In genomic region chr18:52283927-52284326, GRCh38 we compare ENCODE assay signal across 23 cellular contexts. TPM values are rescaled to one million over a fixed set of nuclear protein-coding genes. Genes with fewer than 3 reads are reported as not detected.
DNase-seq lines count a peak whose midpoint lies in the region; ATAC-seq, FAIRE-seq and TF ChIP-seq lines count a peak whose summit lies in the region.
"Had no signal": no experiment of that assay in that cellular context is flagged by ENCODE, and none has a peak within 500 bp of the region (broad histone marks: within the 10 kb centered on the region; RNA-seq: fewer than 3 reads in every experiment).

No MANE protein-coding gene starts in this region.

- POLR2A ChIA-PET in HepG2 (lab: Yijun Ruan, JAX) (no interaction called here), GM12878 (lab: Charles Lee) (interaction anchor here (0.7 kb wide), 1 partner anchor 682 kb away, joined by 6 read pairs; no protein-coding TSS in a partner anchor)

- H3K23ac ChIP-seq in mesendoderm (ENCODE audit: low read length) = no peak overlapping the region

- H3K4me2 ChIP-seq in HepG2 (ENCODE audit: low read depth, low read length) = no peak overlapping the region
- H3K4me2 ChIP-seq in GM12878 (ENCODE audit: control insufficient read depth, insufficient read depth) = no peak overlapping the region
- H3K4me2 ChIP-seq in mesendoderm (ENCODE audit: low read length) = no peak overlapping the region
- H3K4me2 ChIP-seq: A549 had no signal

- H3K18ac ChIP-seq in mesendoderm (ENCODE audit: low read length) = peak overlapping the region; percentile 45

- no peak overlapping the region for H3K56ac ChIP-seq in mesendoderm (ENCODE audit: low read length)

- FAIRE-seq in HepG2 (lab: Jason Lieb, UNC) (no peak), GM12878 (lab: Jason Lieb, UNC) (no peak)
- FAIRE-seq: A549, G401.6, GM12891, H1 had no signal

- no peak overlapping the region for H3K9ac ChIP-seq in liver (ENCODE audit: low read depth in 1 of 2, low read length in 2 of 2)
- no peak overlapping the region for H3K9ac ChIP-seq in HepG2 (ENCODE audit: insufficient read depth, low read depth, low read length)
- no peak overlapping the region for H3K9ac ChIP-seq in GM12878 (ENCODE audit: control insufficient read depth, insufficient read depth, low read length)
- H3K9ac ChIP-seq in mesendoderm (ENCODE audit: low read length) = no peak overlapping the region
- H3K9ac ChIP-seq: GM23248 had no signal

- H3K4me1 ChIP-seq in liver (ENCODE audit: control insufficient read depth in 4 of 4, insufficient read depth in 4 of 4, low read length in 3 of 4) (no peaks in the 10 kb centered on the region), HepG2 (ENCODE audit: insufficient read depth, low read length) (no peaks in the 10 kb centered on the region), GM12878 (ENCODE audit: control insufficient read depth, insufficient read depth, low read length) (no peaks in the 10 kb centered on the region), mesendoderm (ENCODE audit: control insufficient read depth, low read depth, low read length) (peaks cover 9% of the 10 kb centered on the region)
- H3K4me1 ChIP-seq: A549, BE2C, Caco-2 had no signal

- no peaks in the 10 kb centered on the region for H3K79me2 ChIP-seq in HepG2 (ENCODE audit: insufficient read depth, low read length)
- no peaks in the 10 kb centered on the region for H3K79me2 ChIP-seq in GM12878 (ENCODE audit: control insufficient read depth, insufficient read depth, low read length)
- no peaks in the 10 kb centered on the region for H3K79me2 ChIP-seq in mesendoderm (ENCODE audit: control insufficient read depth, insufficient read depth, low read length)

- H3K4me3 ChIP-seq in liver (ENCODE audit: low read depth in 1 of 3, low read length in 3 of 3) = no peak overlapping the region
- H3K4me3 ChIP-seq in HepG2 (replicated peaks in 1 of 3; ENCODE audit: insufficient read depth in 1 of 3, low read depth in 2 of 3, low read length in 3 of 3) = no peak overlapping the region
- no peak overlapping the region for H3K4me3 ChIP-seq in GM12878
- no peak overlapping the region for H3K4me3 ChIP-seq in mesendoderm (ENCODE audit: low read length)
- H3K4me3 ChIP-seq: A549, GM23248 had no signal

- H2BK120ac ChIP-seq in mesendoderm (ENCODE audit: low read depth, low read length) = no peak overlapping the region

- SMC1A ChIA-PET in GM12878 (lab: Charles Lee; ENCODE audit: uncharacterized antibody, unreplicated experiment) = interaction anchor here (0.6 to 3.0 kb wide), 11 partner anchors 12 to 951 kb away, joined by 3 to 25 read pairs (median 3); no protein-coding TSS in a partner anchor

- BruUV-seq in HepG2 (replicated peaks; lab: Mats Ljungman, UMichigan) = no TSS peak
- no TSS peak for BruUV-seq in GM12878 (replicated peaks; lab: Mats Ljungman, UMichigan)

- no peak overlapping the region for H2BK5ac ChIP-seq in mesendoderm (ENCODE audit: low read length)

- TF ChIP-seq CTCF in liver (IDR thresholded peaks at IDR 0.05; ENCODE audit: low read depth, low read length, missing input control) (no peak), HepG2 (CRISPR knock-in tag; IDR thresholded peaks at IDR 0.05) (no peak), GM12878 (IDR thresholded peaks at IDR 0.05 in 2 of 3, conservative IDR thresholded peaks at IDR 0.05 in 1 of 3; ENCODE audit: control insufficient read depth in 2 of 3, extremely low read depth in 1 of 3, insufficient read depth in 1 of 3, low read depth in 3 of 3, low read length in 3 of 3) (no peak), GM10266 (IDR thresholded peaks at IDR 0.05; ENCODE audit: control insufficient read depth, insufficient read depth, low read depth, missing control alignments) (no peak)

- RAD21 ChIA-PET in GM12878 (lab: Charles Lee; ENCODE audit: unreplicated experiment) = interaction anchor here (0.9 to 1.8 kb wide), 5 partner anchors 274 to 615 kb away, joined by 3 to 16 read pairs (median 3); no protein-coding TSS in a partner anchor

- H2AK5ac ChIP-seq in mesendoderm (ENCODE audit: low read length) = no peak overlapping the region

- no peak overlapping the region for H2BK15ac ChIP-seq in mesendoderm (replicated peaks; ENCODE audit: low read depth)

- no peak for TF ChIP-seq RAD21 in liver (IDR thresholded peaks at IDR 0.05)
- TF ChIP-seq RAD21 in HepG2 (CRISPR knock-in tag; IDR thresholded peaks at IDR 0.05) = no peak
- no peak for TF ChIP-seq RAD21 in GM12878 (IDR thresholded peaks at IDR 0.05; ENCODE audit: insufficient read depth, low read depth, low read length)

- H3K79me1 ChIP-seq in mesendoderm (ENCODE audit: low read length) = no peaks in the 10 kb centered on the region

- H3K9me3 ChIP-seq in liver (ENCODE audit: control insufficient read depth in 4 of 4, low read length in 3 of 4) (no peaks in the 10 kb centered on the region), HepG2 (ENCODE audit: low read length) (no peaks in the 10 kb centered on the region), GM12878 (replicated peaks; ENCODE audit: control insufficient read depth, insufficient read depth, low read length) (no peaks in the 10 kb centered on the region)
- H3K9me3 ChIP-seq: A549, BE2C, Caco-2 had no signal

- intact Hi-C loops in HepG2 (cut with micrococcal nuclease; ENCODE audit: unreplicated experiment) = loop anchor here (2.0 kb wide), 1 partner anchor 275 kb away; no protein-coding TSS in a partner anchor
- intact Hi-C loops in GM12878 (cut with micrococcal nuclease; ENCODE audit: unreplicated experiment) = no loop called here

- TF ChIP-seq EP300 in HepG2 (IDR thresholded peaks at IDR 0.05; ENCODE audit: low read depth in 2 of 2, low read length in 2 of 2) (no peak), HepG2 (CRISPR knock-in tag; IDR thresholded peaks at IDR 0.05; ENCODE audit: borderline replicate concordance) (no peak), GM12878 (IDR thresholded peaks at IDR 0.05; ENCODE audit: borderline replicate concordance in 1 of 2, control insufficient read depth in 1 of 2, low read depth in 2 of 2, low read length in 2 of 2) (no peak)

- no peaks in the 10 kb centered on the region for H4K20me1 ChIP-seq in HepG2 (ENCODE audit: insufficient read depth, low read length)
- H4K20me1 ChIP-seq in GM12878 (ENCODE audit: control insufficient read depth, insufficient read depth) = no peaks in the 10 kb centered on the region

- WGBS in liver = 38% methylated on average over 1 of the region's 1 CpG
- 3% methylated on average over 1 of the region's 1 CpG for WGBS in HepG2 (ENCODE audit: low lambda C conversion rate)
- WGBS in GM12878 (ENCODE audit: insufficient coverage, insufficient replicate concordance, low lambda C conversion rate, missing lambda C conversion rate) = 50% methylated on average over 1 of the region's 1 CpG
- no CpG with 5 or more reads among the region's 1 CpG for WGBS in mesendoderm (ENCODE audit: extremely low coverage, insufficient coverage, low lambda C conversion rate)

- H3K4ac ChIP-seq in mesendoderm (ENCODE audit: low read depth, low read length) = peak overlapping the region; percentile 36

- CTCF ChIA-PET in HepG2 (lab: Yijun Ruan, JAX; ENCODE audit: low intra/inter-chr PET ratio, low total read pairs) (no interaction called here), GM12878 (lab: Yijun Ruan, JAX) (interaction anchor here (0.8 to 4.6 kb wide), 6 partner anchors 75 to 663 kb away, joined by 3 to 40 read pairs (median 3); no protein-coding TSS in a partner anchor)

- no peak overlapping the region for H4K8ac ChIP-seq in mesendoderm (ENCODE audit: low read depth, low read length)

- in situ Hi-C loops in HepG2 (cut with HindIII; ENCODE audit: extremely low pct_ligation_motif_present, low pct_unique_long_range_greater_than_20kb) = loop anchor here (25.0 kb wide), 1 partner anchor 1172 kb away; no protein-coding TSS in a partner anchor
- in situ Hi-C loops in GM12878 (cut with MboI) = loop anchor here (25.0 kb wide), 1 partner anchor 1172 kb away; no protein-coding TSS in a partner anchor

- H2AFZ ChIP-seq in HepG2 (ENCODE audit: low read length) (no peak overlapping the region), GM12878 (ENCODE audit: control insufficient read depth, low read depth, low read length) (peak overlapping the region; percentile 21; the same call in 1 of the 2 replicates)
- H2AFZ ChIP-seq: GM23248 had no signal

- ATAC-seq in HepG2 = no peak
- ATAC-seq in GM12878 = peak; percentile 51
- ATAC-seq: A549; CD8-positive, alpha-beta T cell had no signal

- H3K36me3 ChIP-seq in liver (ENCODE audit: control insufficient read depth in 4 of 4, insufficient read depth in 3 of 4, low read depth in 1 of 4, low read length in 3 of 4) (no peaks in the 10 kb centered on the region), HepG2 (replicated peaks in 1 of 2; ENCODE audit: control insufficient read depth in 1 of 2, insufficient read depth in 2 of 2, low read length in 2 of 2) (no peaks in the 10 kb centered on the region), GM12878 (ENCODE audit: control insufficient read depth in 2 of 2, insufficient read depth in 2 of 2, low read length in 1 of 2) (no peaks in the 10 kb centered on the region), mesendoderm (ENCODE audit: control insufficient read depth, insufficient read depth, low read length) (no peaks in the 10 kb centered on the region)
- H3K36me3 ChIP-seq: BE2C had no signal

- no peaks in the 10 kb centered on the region for H3K27me3 ChIP-seq in liver (ENCODE audit: control insufficient read depth in 4 of 4, insufficient read depth in 4 of 4, low read length in 3 of 4)
- H3K27me3 ChIP-seq in HepG2 (ENCODE audit: control insufficient read depth in 1 of 2, insufficient read depth in 2 of 2, low read length in 2 of 2) = no peaks in the 10 kb centered on the region
- H3K27me3 ChIP-seq in GM12878 (replicated peaks in 1 of 2; ENCODE audit: control insufficient read depth in 2 of 2, insufficient read depth in 2 of 2, low read length in 1 of 2) = no peaks in the 10 kb centered on the region
- no peaks in the 10 kb centered on the region for H3K27me3 ChIP-seq in mesendoderm (ENCODE audit: insufficient read depth, low read length, poor library complexity)
- H3K27me3 ChIP-seq: BE2C had no signal

- H3K27ac ChIP-seq in liver (ENCODE audit: low read depth in 1 of 2, low read length in 2 of 2) = peak overlapping the region in 1 of 2 donors; percentile 7
- no peak overlapping the region for H3K27ac ChIP-seq in HepG2 (ENCODE audit: extremely low read length, insufficient read depth, low read length)
- H3K27ac ChIP-seq in GM12878 (ENCODE audit: control insufficient read depth, insufficient read depth) = no peak overlapping the region
- H3K27ac ChIP-seq in mesendoderm (ENCODE audit: low read depth, low read length) = no peak overlapping the region
- H3K27ac ChIP-seq: A549, C4-2B, GM23248 had no signal

- DNase-seq in HepG2 (ENCODE audit: low spot score) = no peak
- DNase-seq in GM12878 (ENCODE audit: low read depth, low spot score) = no peak
- no peak for DNase-seq in mesendoderm
- no peak for DNase-seq in GM10266 (ENCODE audit: extremely low spot score)
- no peak for DNase-seq in stimulated activated naive CD4-positive, alpha-beta T cell (lab: John Stamatoyannopoulos, UW)
- DNase-seq: 8988T; ACHN; AML-193; BE2C; Caco-2; CD4-positive, CD25-positive, alpha-beta regulatory T cell; CD8-positive, alpha-beta T cell; DMS153; DND-41; GM23248; H7; HCEC 1CT had no signal

- TF ChIP-seq POLR2A in HepG2 (IDR thresholded peaks at IDR 0.05; ENCODE audit: insufficient read depth in 1 of 2, low read depth in 2 of 2, low read length in 2 of 2) = no peak
- TF ChIP-seq POLR2A in GM12878 (IDR thresholded peaks at IDR 0.05; ENCODE audit: low read depth, low read length) = no peak

- no peak overlapping the region for H4K5ac ChIP-seq in mesendoderm (ENCODE audit: low read length)

RNA-seq across cellular contexts. Expression of gene DCC, which starts 56.1 kb away (rescaled TPM):
- under 1 TPM in 1 of 2 donors, not detected in 1; under 0.01 TPM for total RNA-seq in liver
- polyA plus RNA-seq in liver = under 1 TPM in 1 of 2 donors, not detected in 1; 0.03 TPM
- not detected in 2 replicates for total RNA-seq in HepG2 (2016; rRNA removed; fragmentation: Illumina TruSeq; extraction: Trizol)
- total RNA-seq in HepG2 (2016; cell fraction: cytosol; rRNA removed; fragmentation: Illumina TruSeq; extraction: Trizol; ENCODE audit: low read depth) = not detected in 2 replicates
- not detected in 2 replicates for total RNA-seq in HepG2 (2016; cell fraction: insoluble cytoplasmic fraction; rRNA removed; fragmentation: Illumina TruSeq; extraction: Trizol)
- total RNA-seq in HepG2 (2016; cell fraction: membrane; rRNA removed; fragmentation: Illumina TruSeq; extraction: Trizol) = not detected in 2 replicates
- total RNA-seq in HepG2 (2016; cell fraction: nucleus; rRNA removed; fragmentation: Illumina TruSeq; extraction: Trizol) = not detected in 2 replicates
- polyA plus RNA-seq in HepG2 (2011; rRNA removed) = not detected in 2 replicates
- polyA plus RNA-seq in HepG2 (2011; cell fraction: cytosol; rRNA removed) = not detected in 2 replicates
- not detected in 2 replicates for polyA plus RNA-seq in HepG2 (2011; cell fraction: nucleus; rRNA removed)
- polyA plus RNA-seq in HepG2 (2012) = not detected in 2 replicates
- polyA plus RNA-seq in HepG2 (2016; cell fraction: cytosol; fragmentation: Illumina TruSeq; extraction: Trizol; ENCODE audit: low read depth) = not detected in 2 replicates
- polyA plus RNA-seq in HepG2 (2016; cell fraction: insoluble cytoplasmic fraction; fragmentation: Illumina TruSeq; extraction: Trizol; ENCODE audit: low read depth) = not detected in 2 replicates
- polyA plus RNA-seq in HepG2 (2016; cell fraction: membrane; fragmentation: Illumina TruSeq; extraction: Trizol; ENCODE audit: low read depth) = not detected in 2 replicates
- polyA plus RNA-seq in HepG2 (2016; cell fraction: nucleus; fragmentation: Illumina TruSeq; extraction: Trizol; ENCODE audit: insufficient read depth, low read depth) = not detected in 2 replicates
- not detected in 2 replicates for polyA minus RNA-seq in HepG2 (2011; rRNA and poly(A)+ RNA removed; ENCODE audit: low replicate concordance)
- polyA minus RNA-seq in HepG2 (2011; cell fraction: cytosol; rRNA and poly(A)+ RNA removed) = not detected in 2 replicates
- not detected in 2 replicates for polyA minus RNA-seq in HepG2 (2011; cell fraction: nucleus; rRNA and poly(A)+ RNA removed)
- 1.1 TPM in 1 of 2 replicates, not detected in the other for total RNA-seq in GM12878 (2013; cell fraction: nucleolus; rRNA removed)
- not detected in 2 replicates for total RNA-seq in GM12878 (2014; rRNA removed)
- total RNA-seq in GM12878 (2014; rRNA removed; fragmentation: Illumina TruSeq; extraction: Trizol) = not detected in 2 replicates
- not detected in 2 replicates for total RNA-seq in GM12878 (2021)
- polyA plus RNA-seq in GM12878 (2011; ENCODE audit: low read depth) = not detected
- not detected in 2 replicates for polyA plus RNA-seq in GM12878 (2011; rRNA removed)
- not detected in 2 replicates for polyA plus RNA-seq in GM12878 (2011; cell fraction: cytosol; rRNA removed)
- polyA plus RNA-seq in GM12878 (2011; cell fraction: nucleus; rRNA removed) = 0.21 and 0.23 TPM in 2 replicates
- 0.01 TPM in 1 of 2 replicates, not detected in the other for polyA plus RNA-seq in GM12878 (2012)
- polyA plus RNA-seq in GM12878 (2014; fragmentation: Illumina TruSeq; extraction: Trizol) = 0.01 and 0.02 TPM in 2 replicates
- not detected for polyA plus RNA-seq in GM12878 (2014; fragmentation: Nextera tagmentation; extraction: Ambion mirVana)
- polyA plus RNA-seq in GM12878 (2014; rRNA removed) = not detected in 2 replicates
- polyA plus RNA-seq in GM12878 (2016; fragmentation: Nextera tagmentation; extraction: Ambion mirVana) = not detected
- polyA minus RNA-seq in GM12878 (2011; rRNA and poly(A)+ RNA removed) = under 0.01 TPM in 1 of 2 replicates, not detected in the other
- not detected in 2 replicates for polyA minus RNA-seq in GM12878 (2011; cell fraction: cytosol; rRNA and poly(A)+ RNA removed)
- polyA minus RNA-seq in GM12878 (2011; cell fraction: nucleus; rRNA and poly(A)+ RNA removed) = 0.12 and 0.19 TPM in 2 replicates
- 0.25 TPM for polyA plus RNA-seq in mesendoderm (2013, experiment 1 of 2)
- polyA plus RNA-seq in mesendoderm (2013, experiment 2 of 2) = 0.27 TPM
- total RNA-seq: CD4-positive, CD25-positive, alpha-beta regulatory T cell; CD8-positive, alpha-beta T cell; GM23248 had no signal
- polyA plus RNA-seq: CD4-positive, CD25-positive, alpha-beta regulatory T cell; GM23248 had no signal
